Comparison of ENCODE assay signal across 35 cellular contexts in genomic region chr2:73135236-73135635, GRCh38.
"Had no signal": no experiment of that assay in that cellular context is flagged by ENCODE, and none has a peak within 500 bp of the region (broad histone marks: within the 10 kb centered on the region; RNA-seq: fewer than 3 reads in every experiment).

No MANE protein-coding gene starts in this region.

- H3K27me3 ChIP-seq: MG63 had no signal

- H3K36me3 ChIP-seq: MG63 had no signal

- DNase-seq: Karpas-422, Kasumi-1, MG63, MM.1S, MV-4-11, NCI-H1048, NCI-H1092, NCI-H1092 treated with DMSO at 0.1 percent for 48 hours, NCI-H1105, NCI-H1105 treated with DMSO at 0.1 percent for 48 hours, NCI-H1417, NCI-H1417 treated with DMSO at 0.1 percent for 48 hours, NCI-H1436, NCI-H1436 treated with DMSO at 0.1 percent for 48 hours, NCI-H146, NCI-H1694, NCI-H187, NCI-H187 treated with DMSO at 0.1 percent for 48 hours, NCI-H1930, NCI-H2029, NCI-H2029 treated with DMSO at 0.1 percent for 48 hours, NCI-H2081, NCI-H2081 treated with DMSO at 0.1 percent for 48 hours, NCI-H2107, NCI-H2171, NCI-H2171 treated with DMSO at 0.1 percent for 48 hours, NCI-H2227 treated with DMSO at 0.1 percent for 48 hours, NCI-H226, NCI-H345, NCI-H446, NCI-H446 treated with DMSO at 0.1 percent for 48 hours, NCI-H510A, NCI-H510A treated with DMSO at 0.1 percent for 48 hours, NCI-H524, NCI-H524 treated with DMSO at 0.1 percent for 48 hours had no signal

- H3K4me3 ChIP-seq: MG63 had no signal
